ENCODE assay signal across 1 cellular context in genomic region chr13:92739306-92739818, GRCh38.
TF ChIP-seq lines count a peak whose summit lies in the region.

No MANE protein-coding gene starts in this region.

TF ChIP-seq in H1, 55 proteins besides CTCF, POLR2A, EP300 and RAD21:
- TF ChIP-seq HDAC6 (IDR thresholded peaks at IDR 0.05; ENCODE audit: low read depth, low read length) (no peak), SIN3A (conservative IDR thresholded peaks at IDR 0.05 in 1 of 2, IDR thresholded peaks at IDR 0.05 in 1 of 2; ENCODE audit: low read depth in 1 of 2, low read length in 2 of 2) (no peak), SP4 (IDR thresholded peaks at IDR 0.05; ENCODE audit: low read length) (no peak), BRCA1 (IDR thresholded peaks at IDR 0.05; ENCODE audit: low read depth, low read length) (no peak), TAF7 (optimal IDR thresholded peaks at IDR 0.05; ENCODE audit: borderline replicate concordance, low read depth, low read length) (no peak), KDM5A (IDR thresholded peaks at IDR 0.05; ENCODE audit: low read length) (no peak), CHD2 (IDR thresholded peaks at IDR 0.05; ENCODE audit: low read length) (no peak), KDM4A (IDR thresholded peaks at IDR 0.05; ENCODE audit: low read depth, low read length, severe bottlenecking) (no peak), EZH2 (IDR thresholded peaks at IDR 0.05; ENCODE audit: low read depth, low read length, severe bottlenecking) (no peak), TAF1 (IDR thresholded peaks at IDR 0.05; ENCODE audit: low read depth, low read length) (no peak), RNF2 (IDR thresholded peaks at IDR 0.05; ENCODE audit: borderline replicate concordance, low read depth, low read length, missing control alignments, poor library complexity, severe bottlenecking) (no peak)
